ENCODE assay signal across 9 cellular contexts in genomic region chr12:115341442-115341841, GRCh38.
A peak's percentile ranks its signal among the peaks of the same experiment; 100 is the strongest.
DNase-seq lines count a peak whose midpoint lies in the region; ATAC-seq and TF ChIP-seq lines count a peak whose summit lies in the region.
"Had no signal": no experiment of that assay in that cellular context is flagged by ENCODE, and none has a peak within 500 bp of the region (broad histone marks: within the 10 kb centered on the region; RNA-seq: fewer than 3 reads in every experiment).

No MANE protein-coding gene starts in this region.

- ATAC-seq in heart left ventricle (peak; percentile 24 to 78 (median 68)), HG02763 (IDR thresholded peaks at IDR 0.05; ENCODE audit: unreplicated experiment) (no peak)

- H2AFZ ChIP-seq in smooth muscle cell (ENCODE audit: low read depth) = no peak overlapping the region

- H3K36me3 Mint-ChIP-seq in glutamatergic neuron (ENCODE audit: unreplicated experiment) = no peaks in the 10 kb centered on the region

- H4K20me1 ChIP-seq in smooth muscle cell (ENCODE audit: low read depth) = no peaks in the 10 kb centered on the region

- no peak overlapping the region for H3K4me3 ChIP-seq in heart left ventricle
- no peak overlapping the region for H3K4me3 ChIP-seq in smooth muscle cell

- no peaks in the 10 kb centered on the region for H3K27me3 ChIP-seq in heart left ventricle
- no peaks in the 10 kb centered on the region for H3K27me3 ChIP-seq in smooth muscle cell (ENCODE audit: low read depth)

- peaks cover 25% of the 10 kb centered on the region for H3F3A ChIP-seq in smooth muscle cell (ENCODE audit: low read depth)

- no peak overlapping the region for H3K4me3 Mint-ChIP-seq in glutamatergic neuron (ENCODE audit: unreplicated experiment)

- TF ChIP-seq CTCF in heart left ventricle (IDR thresholded peaks at IDR 0.05) = no peak
- no peak for TF ChIP-seq CTCF in smooth muscle cell (IDR thresholded peaks at IDR 0.05; ENCODE audit: borderline replicate concordance, insufficient read depth, poor library complexity, severe bottlenecking)
- no peak for TF ChIP-seq CTCF in glutamatergic neuron (IDR thresholded peaks at IDR 0.05; ENCODE audit: partially characterized antibody, unreplicated experiment)

- DNase-seq in GOT3 (lab: John Stamatoyannopoulos, UW) (peak; percentile 82), SW 1271 (lab: John Stamatoyannopoulos, UW) (peak; percentile 26 to 29), heart left ventricle (peak; percentile 66 to 84 (median 71)), smooth muscle cell (lab: John Stamatoyannopoulos, UW; ENCODE audit: unreplicated experiment) (peak; percentile 60), glutamatergic neuron (no peak)
- no peak for DNase-seq in activated CD8-positive, alpha-beta memory T cell treated with anti-CD3 and anti-CD28 coated beads for 24 hours
- no peak for DNase-seq in activated effector memory CD4-positive, alpha-beta T cell treated with Interleukin-2 at 50 U/mL for 16 hours
- DNase-seq: NCI-H2171 had no signal

- peak overlapping the region; percentile 92 for H3K9ac ChIP-seq in smooth muscle cell (ENCODE audit: low read depth)

- H3K9me3 ChIP-seq in heart left ventricle = peaks cover 0 to 18% (median 2%) of the 10 kb centered on the region in 12 donors
- no peaks in the 10 kb centered on the region for H3K9me3 ChIP-seq in smooth muscle cell (replicated peaks; ENCODE audit: low read depth)

- H3K4me1 Mint-ChIP-seq in glutamatergic neuron (ENCODE audit: low read depth, unreplicated experiment) = no peaks in the 10 kb centered on the region

- peaks cover 3% of the 10 kb centered on the region for H3K9me3 Mint-ChIP-seq in glutamatergic neuron (ENCODE audit: unreplicated experiment)

- H3K4me1 ChIP-seq in heart left ventricle = peaks cover 0 to 15% (median 2%) of the 10 kb centered on the region in 12 donors
- peaks cover 7% of the 10 kb centered on the region for H3K4me1 ChIP-seq in smooth muscle cell (ENCODE audit: low read depth)

- H3K79me2 ChIP-seq in smooth muscle cell (ENCODE audit: low read depth) = no peaks in the 10 kb centered on the region

- intact Hi-C loops in heart left ventricle (cut with DNase I) = no loop called here

- no peak overlapping the region for H3K27ac Mint-ChIP-seq in glutamatergic neuron (ENCODE audit: unreplicated experiment)

- H3K27me3 Mint-ChIP-seq in glutamatergic neuron (ENCODE audit: unreplicated experiment) = no peaks in the 10 kb centered on the region

- H3K27ac ChIP-seq in heart left ventricle (peak overlapping the region in 5 of 12 donors; percentile 35 to 75 (median 50)), smooth muscle cell (ENCODE audit: low read depth) (peak overlapping the region; percentile 91)

- H3K36me3 ChIP-seq in heart left ventricle = no peaks in the 10 kb centered on the region
- H3K36me3 ChIP-seq in smooth muscle cell (ENCODE audit: low read depth) = no peaks in the 10 kb centered on the region

- 19 to 52% (median 39%) methylated on average over 6 of the region's 6 CpGs for WGBS in heart left ventricle, 4 donors
- 8% methylated on average over 6 of the region's 6 CpGs for WGBS in smooth muscle cell (ENCODE audit: low lambda C conversion rate)

- TF ChIP-seq POLR2A in heart left ventricle (IDR thresholded peaks at IDR 0.05) = no peak

- peak overlapping the region; percentile 50 for H3K4me2 ChIP-seq in smooth muscle cell

Comparison
In these comparisons a context has a peak if more than half of its experiments do, and no peak if none do; other contexts are left out.
1. DNase-seq: peak in GOT3 (single experiment), SW 1271 (2 of 2), heart left ventricle (5 of 5) and smooth muscle cell (single experiment); none in activated CD8-positive, alpha-beta memory T cell treated with anti-CD3 and anti-CD28 coated beads for 24 hours (single experiment), glutamatergic neuron (single experiment) and activated effector memory CD4-positive, alpha-beta T cell treated with Interleukin-2 at 50 U/mL for 16 hours (single experiment).